Comparison of ENCODE assay signal across 10 cellular contexts in genomic region chr17:77572065-77572601, GRCh38.
A peak's percentile ranks its signal among the peaks of the same experiment; 100 is the strongest.
DNase-seq lines count a peak whose midpoint lies in the region; ATAC-seq and TF ChIP-seq lines count a peak whose summit lies in the region.
"Had no signal": no experiment of that assay in that cellular context is flagged by ENCODE, and none has a peak within 500 bp of the region (broad histone marks: within the 10 kb centered on the region; RNA-seq: fewer than 3 reads in every experiment).

No MANE protein-coding gene starts in this region.

- H3K27ac ChIP-seq in Panc1 (ENCODE audit: low read length) (no peak overlapping the region), neural progenitor cell (no peak overlapping the region)

- H3K4me1 Mint-ChIP-seq in neural progenitor cell: peaks cover 46% of the 10 kb centered on the region

- H3K36me3 ChIP-seq in Panc1 (ENCODE audit: control insufficient read depth, insufficient read depth, low read length) (no peaks in the 10 kb centered on the region), neural progenitor cell (no peaks in the 10 kb centered on the region)

- CTCF ChIA-PET in Panc1 (lab: Charles Lee): no interaction called here

- H3K36me3 Mint-ChIP-seq in neural progenitor cell: peaks cover 9% of the 10 kb centered on the region

- H3K4me1 ChIP-seq in Panc1 (ENCODE audit: control insufficient read depth, insufficient read depth, low read length) (no peaks in the 10 kb centered on the region), neural progenitor cell (peaks cover 31% of the 10 kb centered on the region)

- H2AFZ ChIP-seq in neural progenitor cell (replicated peaks): no peak overlapping the region

- H3K4me3 ChIP-seq in Panc1 (ENCODE audit: low read depth in 2 of 2, low read length in 2 of 2): no peak overlapping the region
- peak overlapping the region; percentile 23 for H3K4me3 ChIP-seq in neural progenitor cell

- intact Hi-C loops in Panc1 (cut with micrococcal nuclease; ENCODE audit: unreplicated experiment) (no loop called here), head of caudate nucleus (cut with DNase I) (no loop called here)

- ATAC-seq in Panc1: 0 out of 2 replicates have a peak, but pooled peaks have one; percentile 52
- no peak for ATAC-seq in GM18858 (IDR thresholded peaks at IDR 0.05; ENCODE audit: unreplicated experiment)
- no peak for ATAC-seq in HG03159 (IDR thresholded peaks at IDR 0.05; ENCODE audit: unreplicated experiment)
- no peak for ATAC-seq in HG02870 (IDR thresholded peaks at IDR 0.05; ENCODE audit: unreplicated experiment)

- peaks cover 21% of the 10 kb centered on the region for H3F3A ChIP-seq in neural progenitor cell (ENCODE audit: low read depth)

- H4K20me1 ChIP-seq in neural progenitor cell (ENCODE audit: low read depth): no peaks in the 10 kb centered on the region

- in situ Hi-C loops in Panc1 (cut with HindIII; ENCODE audit: low pct_unique_long_range_greater_than_20kb, low sequenced_read_pairs): no loop called here

- peak overlapping the region; percentile 94 for H3K27ac Mint-ChIP-seq in neural progenitor cell

- BruUV-seq in Panc1 (replicated peaks; lab: Mats Ljungman, UMichigan): no TSS peak

- DNase-seq in CMK (ENCODE audit: low read depth): peak; percentile 29
- DNase-seq in Panc1 (ENCODE audit: low read depth, low spot score): no peak
- peak in 22 of 42 donors; percentile 15 to 68 (median 38) for DNase-seq in head of caudate nucleus
- peak; percentile 45 for DNase-seq in neural progenitor cell (ENCODE audit: low spot score)
- no peak for DNase-seq in SHP77 treated with DMSO at 0.1 percent for 48 hours (lab: John Stamatoyannopoulos, UW)
- DNase-seq: NCI-H2171; stimulated activated naive CD4-positive, alpha-beta T cell treated with Interleukin-2 at 50 U/mL for 16 hours had no signal

- H3K9me3 ChIP-seq in Panc1 (ENCODE audit: control insufficient read depth, insufficient read depth, low read depth, low read length) (no peaks in the 10 kb centered on the region), neural progenitor cell (ENCODE audit: low read depth) (no peaks in the 10 kb centered on the region)

- no peak for TF ChIP-seq CTCF in Panc1 (IDR thresholded peaks at IDR 0.05)
- TF ChIP-seq CTCF in neural progenitor cell (IDR thresholded peaks at IDR 0.05): no peak

- H3K9me3 Mint-ChIP-seq in neural progenitor cell: peaks cover 2% of the 10 kb centered on the region

- no peaks in the 10 kb centered on the region; the same call in 1 of the 2 replicates for H3K27me3 ChIP-seq in Panc1 (ENCODE audit: control insufficient read depth, insufficient read depth, low read length)
- H3K27me3 ChIP-seq in neural progenitor cell: no peaks in the 10 kb centered on the region

- H3K9ac ChIP-seq in neural progenitor cell: no peak overlapping the region

- peak overlapping the region; percentile 86 for H3K4me3 Mint-ChIP-seq in neural progenitor cell

- H3K27me3 Mint-ChIP-seq in neural progenitor cell (ENCODE audit: insufficient read depth, low read depth): peaks cover 16% of the 10 kb centered on the region

- H3K4me2 ChIP-seq in neural progenitor cell: peak overlapping the region; percentile 73

- POLR2A ChIA-PET in Panc1 (lab: Charles Lee): no interaction called here

- no peaks in the 10 kb centered on the region for H3K79me2 ChIP-seq in neural progenitor cell (ENCODE audit: low read depth)

Comparison
In these comparisons a context has a peak if more than half of its experiments do, and no peak if none do; other contexts are left out.
1. DNase-seq: peak in CMK (single experiment), head of caudate nucleus (22 of 42) and neural progenitor cell (single experiment); none in Panc1 (single experiment) and SHP77 treated with DMSO at 0.1 percent for 48 hours (single experiment).